13 cellular contexts compared by ENCODE assay signal in the genomic region with DNA sequence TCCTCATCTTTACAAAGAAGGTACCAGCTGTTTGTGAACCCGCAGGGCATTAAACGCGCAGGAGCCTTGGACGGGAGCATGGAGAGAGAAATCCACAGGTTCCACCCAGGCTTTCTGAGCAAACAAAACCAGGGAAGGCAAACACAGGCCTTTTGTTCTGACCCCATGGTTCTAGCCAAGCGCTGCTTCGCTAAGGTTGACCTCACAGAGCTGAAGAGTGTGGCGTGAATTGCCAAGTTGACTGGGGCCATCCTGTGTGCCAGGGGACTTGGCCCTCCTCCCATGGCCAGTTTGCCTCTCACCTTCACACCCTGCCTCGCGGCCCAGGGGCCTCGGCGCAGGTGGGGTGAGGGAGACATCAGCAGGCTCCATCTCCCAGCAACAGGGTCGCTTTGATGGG.
DNase-seq lines count a peak whose midpoint lies in the region; ATAC-seq and TF ChIP-seq lines count a peak whose summit lies in the region.
"Had no signal": no experiment of that assay in that cellular context is flagged by ENCODE, and none has a peak within 500 bp of the region (broad histone marks: within the 10 kb centered on the region; RNA-seq: fewer than 3 reads in every experiment).

No MANE protein-coding gene starts in this region.

- no peak overlapping the region for H3K4me3 ChIP-seq in GM23338
- no peak overlapping the region for H3K4me3 ChIP-seq in left ventricle myocardium inferior
- H3K4me3 ChIP-seq in ovary: no peak overlapping the region

- H3K36me3 Mint-ChIP-seq in GM23338 (ENCODE audit: low read depth): no peaks in the 10 kb centered on the region; the same call in 1 of the 3 replicates
- H3K36me3 Mint-ChIP-seq: stimulated activated memory B cell treated with anti-CD40 and anti-IgM and Interleukin-4, amounts not matched to agents 10 μg/mL and 1 μg/mL and 100 μg/mL, for 72 hours had no signal

- H3K4me1 ChIP-seq in GM23338 (ENCODE audit: insufficient read depth) (no peaks in the 10 kb centered on the region), left ventricle myocardium inferior (peaks cover 15% of the 10 kb centered on the region), ovary (ENCODE audit: insufficient read depth) (peaks cover 12% of the 10 kb centered on the region)

- H3K27ac Mint-ChIP-seq in GM23338: no peak overlapping the region
- H3K27ac Mint-ChIP-seq: activated B cell treated with CpG ODN at 0.5 μM for 24 hours; stimulated activated memory B cell treated with anti-CD40 and anti-IgM and Interleukin-4, amounts not matched to agents 10 μg/mL and 1 μg/mL and 100 μg/mL, for 72 hours had no signal

- no peaks in the 10 kb centered on the region for H3K27me3 ChIP-seq in GM23338 (ENCODE audit: insufficient read depth)
- no peaks in the 10 kb centered on the region for H3K27me3 ChIP-seq in left ventricle myocardium inferior (ENCODE audit: low read depth)
- no peaks in the 10 kb centered on the region for H3K27me3 ChIP-seq in ovary

- ATAC-seq in GM23338 (peak; percentile 27; the same call in 2 of the 3 replicates), HG03442 (IDR thresholded peaks at IDR 0.05; ENCODE audit: unreplicated experiment) (no peak)
- ATAC-seq: stimulated activated memory B cell treated with anti-CD40 and anti-IgM and Interleukin-4, amounts not matched to agents 10 μg/mL and 1 μg/mL and 100 μg/mL, for 72 hours had no signal

- peak overlapping the region; percentile 75 for H2AFZ ChIP-seq in GM23338

- H3K27ac ChIP-seq in GM23338 (ENCODE audit: low read depth): no peak overlapping the region
- H3K27ac ChIP-seq in left ventricle myocardium inferior (replicated peaks): peak overlapping the region; percentile 64
- peak overlapping the region in 1 of 2 donors; percentile 67 for H3K27ac ChIP-seq in ovary

- H3K4me2 ChIP-seq in GM23338: no peak overlapping the region

- H3K9me3 ChIP-seq in left ventricle myocardium inferior (replicated peaks) (no peaks in the 10 kb centered on the region), ovary (no peaks in the 10 kb centered on the region)

- no peak for TF ChIP-seq POLR2A in ovary (IDR thresholded peaks at IDR 0.05)

- no peak overlapping the region for H3K4me3 Mint-ChIP-seq in GM23338
- H3K4me3 Mint-ChIP-seq: activated B cell treated with CpG ODN at 0.5 μM for 24 hours; stimulated activated memory B cell treated with anti-CD40 and anti-IgM and Interleukin-4, amounts not matched to agents 10 μg/mL and 1 μg/mL and 100 μg/mL, for 72 hours had no signal

- intact Hi-C loops in left ventricle myocardium inferior (cut with micrococcal nuclease) (no loop called here), ovary (cut with DNase I) (no loop called here)

- H3K4me1 Mint-ChIP-seq in GM23338: no peaks in the 10 kb centered on the region
- H3K4me1 Mint-ChIP-seq: activated B cell treated with CpG ODN at 0.5 μM for 24 hours; stimulated activated memory B cell treated with anti-CD40 and anti-IgM and Interleukin-4, amounts not matched to agents 10 μg/mL and 1 μg/mL and 100 μg/mL, for 72 hours had no signal

- TF ChIP-seq EP300 in ovary (IDR thresholded peaks at IDR 0.05): no peak

- 21 to 49% (median 27%) methylated on average over 12 of the region's 12 CpGs for WGBS in ovary, 3 donors

- no peaks in the 10 kb centered on the region for H4K20me1 ChIP-seq in GM23338 (replicated peaks; ENCODE audit: insufficient read depth)

- no peaks in the 10 kb centered on the region; the same call in 1 of the 2 replicates for H3K9me2 ChIP-seq in GM23338 (ENCODE audit: insufficient read depth)

- H3F3A ChIP-seq in GM23338 (replicated peaks; ENCODE audit: low read depth): no peaks in the 10 kb centered on the region

- H3K36me3 ChIP-seq in GM23338 (ENCODE audit: insufficient read depth) (no peaks in the 10 kb centered on the region; the same call in 1 of the 2 replicates), left ventricle myocardium inferior (no peaks in the 10 kb centered on the region), ovary (no peaks in the 10 kb centered on the region)

- no peak for DNase-seq in GM23338 (ENCODE audit: low spot score)
- DNase-seq in NCI-H526 (lab: John Stamatoyannopoulos, UW): peak; percentile 17 to 51
- no peak for DNase-seq in left ventricle myocardium inferior
- peak in 4 of 5 donors; percentile 43 to 78 (median 61) for DNase-seq in ovary
- DNase-seq in HUDEP-2 (lab: John Stamatoyannopoulos, UW; ENCODE audit: unreplicated experiment in 76 of 76): no peak
- no peak for DNase-seq in CD1c-positive myeloid dendritic cell (ENCODE audit: extremely low spot score)
- no peak for DNase-seq in activated CD4-positive, CD25-positive, alpha-beta regulatory T cell treated with anti-CD3 and anti-CD28 coated beads, Interleukin-2, amount 50 U/mL, for 72 hours
- DNase-seq: activated B cell treated with CpG ODN at 0.5 μM for 24 hours; erythroblast; NCI-H1105 treated with DMSO at 0.1 percent for 48 hours; stimulated activated CD4-positive, alpha-beta T cell treated with anti-CD3 and anti-CD28 coated beads, Interleukin-4, amount 100 ng/mL, for 24 hours had no signal

- no peak for TF ChIP-seq CTCF in GM23338 (conservative IDR thresholded peaks at IDR 0.05; ENCODE audit: low read depth in 2 of 2)
- TF ChIP-seq CTCF in left ventricle myocardium inferior (IDR thresholded peaks at IDR 0.05; ENCODE audit: borderline replicate concordance): no peak
- TF ChIP-seq CTCF in ovary (IDR thresholded peaks at IDR 0.05): no peak

- H3K9me3 Mint-ChIP-seq in GM23338: peaks cover 5% of the 10 kb centered on the region
- H3K9me3 Mint-ChIP-seq: activated B cell treated with CpG ODN at 0.5 μM for 24 hours; stimulated activated memory B cell treated with anti-CD40 and anti-IgM and Interleukin-4, amounts not matched to agents 10 μg/mL and 1 μg/mL and 100 μg/mL, for 72 hours had no signal

- no peaks in the 10 kb centered on the region for H3K79me2 ChIP-seq in GM23338 (replicated peaks; ENCODE audit: insufficient read depth)

- H3K27me3 Mint-ChIP-seq in GM23338 (ENCODE audit: insufficient read depth, low read depth, poor library complexity): peaks cover 5% of the 10 kb centered on the region

TF ChIP-seq in GM23338, 12 proteins besides CTCF, POLR2A, EP300 and RAD21 (continues in another document):
- no peak for TF ChIP-seq EZH2phosphoT487 (IDR thresholded peaks at IDR 0.05; ENCODE audit: unreplicated experiment)
- no peak for TF ChIP-seq JUNB (IDR thresholded peaks at IDR 0.05; ENCODE audit: unreplicated experiment)
- TF ChIP-seq STAT1 (IDR thresholded peaks at IDR 0.05; ENCODE audit: unreplicated experiment): no peak
- no peak for TF ChIP-seq ZNF114 (CRISPR knock-in tag; IDR thresholded peaks at IDR 0.05)
- TF ChIP-seq EZH2 (IDR thresholded peaks at IDR 0.05; ENCODE audit: low read depth, unreplicated experiment): no peak
- TF ChIP-seq ETS1 (IDR thresholded peaks at IDR 0.05): no peak

Comparison
In these comparisons a context has a peak if more than half of its experiments do, and no peak if none do; other contexts are left out.
1. DNase-seq: peak in NCI-H526 (2 of 2) and ovary (4 of 5); none in GM23338 (single experiment), left ventricle myocardium inferior (single experiment), HUDEP-2 (0 of 76), CD1c-positive myeloid dendritic cell (single experiment) and activated CD4-positive, CD25-positive, alpha-beta regulatory T cell treated with anti-CD3 and anti-CD28 coated beads, Interleukin-2, amount 50 U/mL, for 72 hours (single experiment).